Comparison of ENCODE assay signal across 8 cellular contexts in genomic region chr11:2699185-2699530, GRCh38. TPM values are rescaled to one million over a fixed set of nuclear protein-coding genes. Genes with fewer than 3 reads are reported as not detected.
DNase-seq lines count a peak whose midpoint lies in the region; ATAC-seq and TF ChIP-seq lines count a peak whose summit lies in the region.

No MANE protein-coding gene starts in this region.

- H3K27ac ChIP-seq in DND-41 (ENCODE audit: low read length) (no peak overlapping the region), HUES6 (ENCODE audit: low read depth, low read length) (no peak overlapping the region; the same call in 1 of the 2 replicates), testis (peak overlapping the region; percentile 26 to 89)

- peak overlapping the region; percentile 35 to 62; a peak in 3 of 4 replicates for H3K4me3 ChIP-seq in DND-41 (ENCODE audit: low read depth in 1 of 2, low read length in 2 of 2)
- peak overlapping the region; percentile 75 for H3K4me3 ChIP-seq in HUES6 (ENCODE audit: low read depth, low read length)
- H3K4me3 ChIP-seq in astrocyte of the cerebellum (ENCODE audit: low read depth, low read length), result peak overlapping the region; percentile 81
- H3K4me3 ChIP-seq in testis, result peak overlapping the region; percentile 73 to 87

- peak overlapping the region; percentile 75 for H3K4me2 ChIP-seq in DND-41 (ENCODE audit: insufficient read depth, low read length)

- intact Hi-C loops in testis (cut with DNase I; ENCODE audit: low total_unique reads), result no loop called here

- H3K4me1 ChIP-seq in DND-41 (ENCODE audit: insufficient read depth, low read length), result peaks cover 34% of the 10 kb centered on the region
- H3K4me1 ChIP-seq in HUES6 (ENCODE audit: control insufficient read depth, insufficient read depth, low read length), result peaks cover 56% of the 10 kb centered on the region
- H3K4me1 ChIP-seq in testis, result peaks cover 2% of the 10 kb centered on the region

- H3K9ac ChIP-seq in DND-41 (ENCODE audit: low read depth, low read length) (peak overlapping the region; percentile 88), HUES6 (ENCODE audit: low read length) (peak overlapping the region; percentile 84)

- TF ChIP-seq CTCF in DND-41 (IDR thresholded peaks at IDR 0.05; ENCODE audit: borderline replicate concordance, extremely low read depth, low read length, poor library complexity, severe bottlenecking) (no peak), astrocyte of the cerebellum (IDR thresholded peaks at IDR 0.05; ENCODE audit: low read depth, low read length, missing control alignments) (no peak), testis (IDR thresholded peaks at IDR 0.05) (no peak)

- DNase-seq in DND-41 (peak; percentile 23), astrocyte of the cerebellum (ENCODE audit: low read depth) (no peak), left kidney (ENCODE audit: low read depth, low spot score) (peak; percentile 61), testis (peak; percentile 28), MV-4-11 (lab: John Stamatoyannopoulos, UW) (no peak), NCI-H187 (lab: John Stamatoyannopoulos, UW) (no peak)

- H3K9me3 ChIP-seq in DND-41 (ENCODE audit: insufficient read depth, low read length, severe bottlenecking) (no peaks in the 10 kb centered on the region), HUES6 (ENCODE audit: control insufficient read depth, insufficient read depth, low read depth, low read length) (no peaks in the 10 kb centered on the region), testis (no peaks in the 10 kb centered on the region)

- 35 to 65% methylated on average over 12 to 31 of the region's 31 CpGs for WGBS in testis, 2 donors

- H3K36me3 ChIP-seq in DND-41 (ENCODE audit: insufficient read depth, low read length), result no peaks in the 10 kb centered on the region; the same call in 1 of the 2 replicates
- H3K36me3 ChIP-seq in HUES6 (ENCODE audit: control insufficient read depth, insufficient read depth, low read length), result no peaks in the 10 kb centered on the region
- H3K36me3 ChIP-seq in testis (ENCODE audit: low read depth, missing control alignments), result no peaks in the 10 kb centered on the region

- H4K20me1 ChIP-seq in DND-41 (ENCODE audit: insufficient read depth, low read length), result peaks cover 9% of the 10 kb centered on the region; the same call in 1 of the 2 replicates

- ATAC-seq in DND-41 (ENCODE audit: insufficient read depth, low read depth), result peak; percentile 44
- no peak for ATAC-seq in HG03442 (IDR thresholded peaks at IDR 0.05; ENCODE audit: unreplicated experiment)

- H2AFZ ChIP-seq in DND-41 (ENCODE audit: low read depth, low read length), result peak overlapping the region; percentile 68

- no peak for TF ChIP-seq POLR2A in testis (IDR thresholded peaks at IDR 0.05)

- H3K79me2 ChIP-seq in DND-41 (ENCODE audit: insufficient read depth, low read length), result peaks cover 14% of the 10 kb centered on the region

- H3K27me3 ChIP-seq in DND-41 (ENCODE audit: insufficient read depth, low read length, poor library complexity), result no peaks in the 10 kb centered on the region
- peaks cover 32% of the 10 kb centered on the region for H3K27me3 ChIP-seq in HUES6 (ENCODE audit: control insufficient read depth, insufficient read depth, low read length)
- no peaks in the 10 kb centered on the region for H3K27me3 ChIP-seq in testis

- in situ Hi-C loops in astrocyte of the cerebellum (cut with HindIII; ENCODE audit: low sequenced_read_pairs), result no loop called here

RNA-seq across cellular contexts. Expression of gene KCNQ1OT1, which starts 0.6 kb away (rescaled TPM):
- total RNA-seq in testis, result 1 to 10 TPM; 4.0 to 5.9 TPM
- 0.20 TPM for polyA plus RNA-seq in testis (ENCODE audit: insufficient read depth, low read depth, low replicate concordance)

Comparison
In these comparisons a context has a peak if more than half of its experiments do, and no peak if none do; other contexts are left out.
1. DNase-seq: peak in DND-41 (single experiment), left kidney (single experiment) and testis (single experiment); none in astrocyte of the cerebellum (single experiment), MV-4-11 (single experiment) and NCI-H187 (0 of 2).
2. H3K27ac ChIP-seq: peak in testis (2 of 2); none in DND-41 (single experiment) and HUES6 (single experiment).
3. Peak in every context shown above with its lines, with median percentiles within 50 percentile points of each other: H3K4me3 ChIP-seq.